In genomic region chr9:24479266-24479665, GRCh38 we compare ENCODE assay signal across 20 cellular contexts.
"Had no signal": no experiment of that assay in that cellular context is flagged by ENCODE, and none has a peak within 500 bp of the region (broad histone marks: within the 10 kb centered on the region; RNA-seq: fewer than 3 reads in every experiment).

No MANE protein-coding gene starts in this region.

- H3K9me3 Mint-ChIP-seq: dendritic cell treated with granulocyte-macrophage colony-stimulating factor and Interleukin-4, amounts not matched to agents 40 ng/mL and 50 ng/mL, for 4 days; neural crest cell had no signal

- H3K27me3 Mint-ChIP-seq: activated B cell treated with CpG ODN at 0.5 μM for 24 hours; central memory CD8-positive, alpha-beta T cell; dendritic cell treated with granulocyte-macrophage colony-stimulating factor and Interleukin-4, amounts not matched to agents 40 ng/mL and 50 ng/mL, for 4 days had no signal

- H3K36me3 ChIP-seq: brain microvascular endothelial cell, pancreas, thoracic aorta, upper lobe of right lung had no signal

- H3K27ac ChIP-seq: brain microvascular endothelial cell, epithelial cell of prostate, pancreas, thoracic aorta, upper lobe of right lung had no signal

- H3K27me3 ChIP-seq: brain microvascular endothelial cell, pancreas, upper lobe of right lung had no signal

- H3K4me1 ChIP-seq: pancreas, upper lobe of right lung had no signal

- H3K4me1 Mint-ChIP-seq: activated B cell treated with CpG ODN at 0.5 μM for 24 hours; central memory CD8-positive, alpha-beta T cell; neural crest cell; stimulated activated effector memory CD8-positive, alpha-beta T cell treated with anti-CD3 and anti-CD28 coated beads, Interleukin-12 subunit alpha, Interleukin-12 subunit beta, amount 100 ng/mL, for 72 hours had no signal

- H3K9me3 ChIP-seq: pancreas, thoracic aorta, upper lobe of right lung had no signal

- H3K4me3 Mint-ChIP-seq: activated B cell treated with CpG ODN at 0.5 μM for 24 hours; activated CD8-positive, alpha-beta T cell treated with anti-CD3 and anti-CD28 coated beads, Interleukin-2, amount 10 ng/mL, durations not matched to agents 7 days and 5 days; activated T-cell treated with anti-CD3 and anti-CD28 coated beads, Interleukin-2, amount 50 U/mL, for 72 hours; central memory CD8-positive, alpha-beta T cell; dendritic cell treated with granulocyte-macrophage colony-stimulating factor and Interleukin-4, amounts not matched to agents 40 ng/mL and 50 ng/mL, for 4 days; neural crest cell; stimulated activated effector memory CD8-positive, alpha-beta T cell treated with anti-CD3 and anti-CD28 coated beads, Interleukin-12 subunit alpha, Interleukin-12 subunit beta, amount 100 ng/mL, for 72 hours had no signal

- H3K4me3 ChIP-seq: pancreas, thoracic aorta, upper lobe of right lung had no signal

- ATAC-seq: activated CD8-positive, alpha-beta T cell treated with anti-CD3 and anti-CD28 coated beads, Interleukin-2, amount 10 ng/mL, durations not matched to agents 7 days and 5 days; activated naive CD4-positive, alpha-beta T cell treated with anti-CD3 and anti-CD28 coated beads, Interleukin-2, amount 50 U/mL, for 72 hours; activated T-cell treated with anti-CD3 and anti-CD28 coated beads, Interleukin-2, amount 50 U/mL, for 72 hours; pancreas; stimulated activated effector memory CD8-positive, alpha-beta T cell treated with anti-CD3 and anti-CD28 coated beads, Interleukin-12 subunit alpha, Interleukin-12 subunit beta, amount 100 ng/mL, for 72 hours; upper lobe of right lung had no signal

- DNase-seq: activated B cell treated with CpG ODN at 0.5 μM for 24 hours; activated CD4-positive, alpha-beta T cell treated with anti-CD3 and anti-CD28 coated beads for 48 hours; activated CD8-positive, alpha-beta memory T cell treated with anti-CD3 and anti-CD28 coated beads, Interleukin-2, amount 50 U/mL, for 4 hours; activated CD8-positive, alpha-beta T cell treated with anti-CD3 and anti-CD28 coated beads, Interleukin-2, amount 10 ng/mL, durations not matched to agents 7 days and 5 days; activated gamma-delta T cell; activated T-cell treated with anti-CD3 and anti-CD28 coated beads, Interleukin-2, amount 50 U/mL, for 72 hours; amniotic stem cell; brain microvascular endothelial cell; effector memory CD4-positive, alpha-beta T cell; hypothalamus; pancreas; T-helper 2 cell; upper lobe of right lung had no signal

- H3K27ac Mint-ChIP-seq: activated B cell treated with CpG ODN at 0.5 μM for 24 hours; activated CD8-positive, alpha-beta T cell treated with anti-CD3 and anti-CD28 coated beads, Interleukin-2, amount 10 ng/mL, durations not matched to agents 7 days and 5 days; activated naive CD4-positive, alpha-beta T cell treated with anti-CD3 and anti-CD28 coated beads, Interleukin-2, amount 50 U/mL, for 72 hours; activated T-cell treated with anti-CD3 and anti-CD28 coated beads, Interleukin-2, amount 50 U/mL, for 72 hours; dendritic cell treated with granulocyte-macrophage colony-stimulating factor and Interleukin-4, amounts not matched to agents 40 ng/mL and 50 ng/mL, for 4 days; stimulated activated effector memory CD8-positive, alpha-beta T cell treated with anti-CD3 and anti-CD28 coated beads, Interleukin-12 subunit alpha, Interleukin-12 subunit beta, amount 100 ng/mL, for 72 hours had no signal

- H3K36me3 Mint-ChIP-seq: activated naive CD4-positive, alpha-beta T cell treated with anti-CD3 and anti-CD28 coated beads, Interleukin-2, amount 50 U/mL, for 72 hours; stimulated activated effector memory CD8-positive, alpha-beta T cell treated with anti-CD3 and anti-CD28 coated beads, Interleukin-12 subunit alpha, Interleukin-12 subunit beta, amount 100 ng/mL, for 72 hours had no signal
